ENCODE assay signal across 1 cellular context in genomic region chr11:65554057-65554818, GRCh38.
TF ChIP-seq lines count a peak whose summit lies in the region.

No MANE protein-coding gene starts in this region.

TF ChIP-seq in A549, 52 proteins besides CTCF, POLR2A, EP300 and RAD21 (continued from another document):
- TF ChIP-seq BHLHE40 (IDR thresholded peaks at IDR 0.05; ENCODE audit: low read depth, low read length), result no peak
TF ChIP-seq in A549: peak in this region for 0.
